9 cellular contexts compared by ENCODE assay signal in genomic region chr20:10524643-10525042, GRCh38.
DNase-seq lines count a peak whose midpoint lies in the region; ATAC-seq, FAIRE-seq and TF ChIP-seq lines count a peak whose summit lies in the region.
"Had no signal": no experiment of that assay in that cellular context is flagged by ENCODE, and none has a peak within 500 bp of the region (broad histone marks: within the 10 kb centered on the region; RNA-seq: fewer than 3 reads in every experiment).

No MANE protein-coding gene starts in this region.

- TF ChIP-seq CTCF in pancreas (IDR thresholded peaks at IDR 0.05), result no peak

- H3K4me1 ChIP-seq in ectodermal cell (ENCODE audit: control insufficient read depth, insufficient read depth, low read length) (peaks cover 24% of the 10 kb centered on the region), pancreas (no peaks in the 10 kb centered on the region)

- H3K27ac ChIP-seq in ectodermal cell (ENCODE audit: insufficient read depth, low read depth, low read length, poor library complexity, severe bottlenecking) (peak overlapping the region; percentile 91), pancreas (no peak overlapping the region)

- 86 to 88% methylated on average over 4 of the region's 4 CpGs for WGBS in ectodermal cell, 2 experiments
- WGBS in pancreas, 2 donors, result 66 to 73% methylated on average over 4 of the region's 4 CpGs

- H3K9me3 ChIP-seq in ectodermal cell (ENCODE audit: control insufficient read depth, low read length) (no peaks in the 10 kb centered on the region), pancreas (no peaks in the 10 kb centered on the region)

- H3K4me3 ChIP-seq in ectodermal cell (ENCODE audit: insufficient read depth, low read depth, low read length), result no peak overlapping the region
- H3K4me3 ChIP-seq in pancreas, result no peak overlapping the region

- ATAC-seq in pancreas (peak in 3 of 4 donors; percentile 39 to 52 (median 47)), HG02885 (IDR thresholded peaks at IDR 0.05; ENCODE audit: poor library complexity, unreplicated experiment) (no peak), GM21381 (IDR thresholded peaks at IDR 0.05; ENCODE audit: unreplicated experiment) (no peak)

- in situ Hi-C loops in ACHN (cut with HindIII; ENCODE audit: low pct_ligation_motif_present, low pct_unique_long_range_greater_than_20kb, low sequenced_read_pairs), result no loop called here

- intact Hi-C loops in pancreas (cut with DNase I), result no loop called here

- no peaks in the 10 kb centered on the region for H3K36me3 ChIP-seq in ectodermal cell (ENCODE audit: control insufficient read depth, insufficient read depth, low read length)
- H3K36me3 ChIP-seq in pancreas, result no peaks in the 10 kb centered on the region

- DNase-seq in HPDE6-E6E7 (ENCODE audit: extremely low spot score) (peak; percentile 85), NCI-H69 (lab: John Stamatoyannopoulos, UW) (peak; percentile 49), pancreas (no peak), medulla oblongata (ENCODE audit: extremely low spot score) (no peak), ACHN (no peak)
- DNase-seq: activated CD4-positive, alpha-beta T cell treated with anti-CD3 and anti-CD28 coated beads, Interleukin-2, amount 10 ng/mL, durations not matched to agents 24 days and 14 days had no signal

- FAIRE-seq in pancreas (lab: Jason Lieb, UNC), result no peak

- H3K27me3 ChIP-seq in ectodermal cell (ENCODE audit: control insufficient read depth, insufficient read depth, low read length, poor library complexity, severe bottlenecking), result no peaks in the 10 kb centered on the region
- H3K27me3 ChIP-seq in pancreas, result no peaks in the 10 kb centered on the region

Comparison
In these comparisons a context has a peak if more than half of its experiments do, and no peak if none do; other contexts are left out.
1. DNase-seq: peak in HPDE6-E6E7 (single experiment) and NCI-H69 (single experiment); none in pancreas (0 of 6), medulla oblongata (single experiment) and ACHN (single experiment).
2. ATAC-seq: peak in pancreas (3 of 4); none in HG02885 (single experiment) and GM21381 (single experiment).